Comparison of ENCODE assay signal across 9 cellular contexts in the genomic region with DNA sequence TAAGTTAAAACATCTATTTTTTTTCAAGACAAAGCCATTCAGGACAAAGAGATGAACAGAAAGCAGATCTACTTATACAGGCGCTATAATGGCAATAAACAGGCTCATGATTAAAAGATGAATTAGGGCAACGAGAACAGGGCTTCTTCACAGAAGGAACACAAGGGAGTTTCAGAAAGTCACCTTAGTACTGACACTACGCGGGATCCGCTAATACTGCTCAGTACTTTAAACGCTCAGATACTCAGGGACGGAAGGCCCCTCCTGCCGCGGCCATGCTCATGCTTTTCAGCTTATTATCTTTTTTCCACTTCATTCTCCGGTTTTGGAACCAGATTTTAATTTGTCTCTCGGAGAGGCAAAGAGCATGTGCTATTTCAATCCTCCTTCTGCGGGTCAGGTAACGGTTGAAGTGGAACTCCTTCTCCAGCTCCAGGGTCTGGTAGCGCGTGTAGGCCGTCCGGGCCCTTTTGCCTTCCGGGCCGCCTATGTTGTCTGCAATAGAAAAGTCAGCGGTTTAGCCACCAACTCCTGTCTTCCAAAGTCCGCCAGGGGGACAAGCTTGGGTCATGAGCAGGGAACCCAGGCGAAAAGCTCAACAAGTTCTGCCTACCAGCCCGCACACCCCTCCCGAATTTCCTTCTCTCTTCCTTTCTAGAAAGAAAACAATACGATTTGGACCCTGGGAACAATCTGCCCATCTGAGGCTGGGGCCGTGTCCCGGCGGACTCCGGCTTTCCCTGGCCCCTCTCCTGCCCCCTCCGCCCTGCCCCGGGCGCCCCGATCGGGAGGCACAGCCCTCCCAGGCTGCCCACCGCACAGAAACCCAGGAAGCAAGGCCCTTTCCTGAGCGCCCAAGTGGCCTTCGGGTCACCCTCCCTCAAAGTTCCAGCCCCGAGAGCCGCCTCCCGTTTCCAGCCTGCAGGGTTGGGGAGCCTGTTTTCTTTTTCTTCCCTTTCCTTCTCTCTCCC. TPM values are rescaled to one million over a fixed set of nuclear protein-coding genes. Genes with fewer than 3 reads are reported as not detected.
A peak's percentile ranks its signal among the peaks of the same experiment; 100 is the strongest.
DNase-seq lines count a peak whose midpoint lies in the region; ATAC-seq and TF ChIP-seq lines count a peak whose summit lies in the region.
"Had no signal": no experiment of that assay in that cellular context is flagged by ENCODE, and none has a peak within 500 bp of the region (broad histone marks: within the 10 kb centered on the region; RNA-seq: fewer than 3 reads in every experiment).

No MANE protein-coding gene starts in this region.

- peaks cover 11% of the 10 kb centered on the region for H3K36me3 Mint-ChIP-seq in Caco-2 (ENCODE audit: insufficient read depth, unreplicated experiment)
- H3K36me3 Mint-ChIP-seq in osteocyte (ENCODE audit: unreplicated experiment) = no peaks in the 10 kb centered on the region
- no peaks in the 10 kb centered on the region for H3K36me3 Mint-ChIP-seq in activated CD4-positive, alpha-beta T cell treated with anti-CD3 and anti-CD28 coated beads, Interleukin-2, amount 10 ng/mL, durations not matched to agents 7 days and 5 days (ENCODE audit: low read depth)

- H3K27me3 Mint-ChIP-seq in Caco-2 (ENCODE audit: insufficient read depth, unreplicated experiment) (no peaks in the 10 kb centered on the region), osteocyte (ENCODE audit: unreplicated experiment) (peaks cover 90% of the 10 kb centered on the region)
- H3K27me3 Mint-ChIP-seq in activated CD4-positive, alpha-beta T cell treated with anti-CD3 and anti-CD28 coated beads, Interleukin-2, amount 10 ng/mL, durations not matched to agents 7 days and 5 days = peaks cover 32% of the 10 kb centered on the region

- H3K4me1 Mint-ChIP-seq in Caco-2 (ENCODE audit: low read depth, unreplicated experiment) (no peaks in the 10 kb centered on the region), osteocyte (ENCODE audit: unreplicated experiment) (peaks cover 8% of the 10 kb centered on the region)
- no peaks in the 10 kb centered on the region for H3K4me1 Mint-ChIP-seq in activated CD4-positive, alpha-beta T cell treated with anti-CD3 and anti-CD28 coated beads, Interleukin-2, amount 10 ng/mL, durations not matched to agents 7 days and 5 days

- H3K4me3 Mint-ChIP-seq in Caco-2 (ENCODE audit: unreplicated experiment) = peak overlapping the region; percentile 78
- H3K4me3 Mint-ChIP-seq in osteocyte (ENCODE audit: unreplicated experiment) = peak overlapping the region; percentile 14
- no peak overlapping the region for H3K4me3 Mint-ChIP-seq in activated CD4-positive, alpha-beta T cell treated with anti-CD3 and anti-CD28 coated beads, Interleukin-2, amount 10 ng/mL, durations not matched to agents 7 days and 5 days

- H3K4me3 ChIP-seq in Caco-2 (ENCODE audit: low read depth, low read length) (peak overlapping the region; percentile 57), RWPE2 (ENCODE audit: severe bottlenecking) (peak overlapping the region; percentile 64)

- no peaks in the 10 kb centered on the region for H3K27me3 ChIP-seq in Caco-2 (replicated peaks; ENCODE audit: control insufficient read depth, insufficient read depth, low read length)
- H3K27me3 ChIP-seq in RWPE2 (ENCODE audit: insufficient read depth, poor library complexity, severe bottlenecking) = no peaks in the 10 kb centered on the region

- DNase-seq in Caco-2 (peak in 1 of 2 experiments; percentile 26), RWPE2 (ENCODE audit: low spot score) (no peak), glomerular visceral epithelial cell (ENCODE audit: extremely low spot score) (peak; percentile 64), osteocyte (ENCODE audit: extremely low spot score, unreplicated experiment) (no peak), hippocampal formation (lab: John Stamatoyannopoulos, UW) (no peak)
- DNase-seq in stimulated activated naive CD4-positive, alpha-beta T cell treated with Interleukin-2 at 50 U/mL for 16 hours (lab: John Stamatoyannopoulos, UW) = no peak
- DNase-seq in activated CD4-positive, alpha-beta T cell treated with anti-CD3 and anti-CD28 coated beads, Interleukin-2, amount 10 ng/mL, durations not matched to agents 7 days and 5 days = no peak

- TF ChIP-seq CTCF in Caco-2 (IDR thresholded peaks at IDR 0.05; ENCODE audit: insufficient read depth in 1 of 2, low read depth in 1 of 2, low read length in 1 of 2, severe bottlenecking in 1 of 2, unreplicated experiment in 1 of 2) = no peak
- TF ChIP-seq CTCF in RWPE2 (IDR thresholded peaks at IDR 0.05; ENCODE audit: poor library complexity, severe bottlenecking) = peak; percentile 12
- TF ChIP-seq CTCF in osteocyte (IDR thresholded peaks at IDR 0.05) = no peak

- CTCF ChIA-PET in Caco-2 (lab: Charles Lee) = interaction anchor here (0.6 to 1.3 kb wide), 4 partner anchors 15 to 288 kb away, joined by 3 to 4 read pairs (median 3); partner anchors contain the start of gene HOXA7
- CTCF ChIA-PET in activated CD4-positive, alpha-beta T cell treated with anti-CD3 and anti-CD28 coated beads, Interleukin-2, amount 10 ng/mL, durations not matched to agents 7 days and 5 days (lab: Charles Lee) = interaction anchor here (0.7 kb wide), 1 partner anchor 41 kb away, joined by 4 read pairs; no protein-coding TSS in a partner anchor

- ATAC-seq in RWPE2 (ENCODE audit: low read depth) (no peak), GM21529 (IDR thresholded peaks at IDR 0.05; ENCODE audit: unreplicated experiment) (no peak)

- H3K27ac Mint-ChIP-seq in Caco-2 (ENCODE audit: unreplicated experiment) = peak overlapping the region; percentile 13
- H3K27ac Mint-ChIP-seq in osteocyte (ENCODE audit: unreplicated experiment) = no peak overlapping the region
- no peak overlapping the region for H3K27ac Mint-ChIP-seq in activated CD4-positive, alpha-beta T cell treated with anti-CD3 and anti-CD28 coated beads, Interleukin-2, amount 10 ng/mL, durations not matched to agents 7 days and 5 days

- intact Hi-C loops in Caco-2 (cut with micrococcal nuclease; ENCODE audit: unreplicated experiment) = no loop called here

- H3K9me3 Mint-ChIP-seq in Caco-2 (ENCODE audit: unreplicated experiment) (no peaks in the 10 kb centered on the region), osteocyte (ENCODE audit: unreplicated experiment) (no peaks in the 10 kb centered on the region)
- no peaks in the 10 kb centered on the region for H3K9me3 Mint-ChIP-seq in activated CD4-positive, alpha-beta T cell treated with anti-CD3 and anti-CD28 coated beads, Interleukin-2, amount 10 ng/mL, durations not matched to agents 7 days and 5 days

- H3K4me1 ChIP-seq in Caco-2 = no peaks in the 10 kb centered on the region
- peaks cover 3% of the 10 kb centered on the region for H3K4me1 ChIP-seq in RWPE2 (ENCODE audit: insufficient read depth, poor library complexity, severe bottlenecking)

- POLR2A ChIA-PET in Caco-2 (lab: Charles Lee) = no interaction called here
- POLR2A ChIA-PET in activated CD4-positive, alpha-beta T cell treated with anti-CD3 and anti-CD28 coated beads, Interleukin-2, amount 10 ng/mL, durations not matched to agents 7 days and 5 days (lab: Charles Lee) = no interaction called here

- H3K36me3 ChIP-seq in Caco-2 (ENCODE audit: control insufficient read depth, insufficient read depth, low read length) (no peaks in the 10 kb centered on the region; the same call in 1 of the 2 replicates), RWPE2 (ENCODE audit: low read depth) (peaks cover 3% of the 10 kb centered on the region; the same call in 1 of the 2 replicates)

- peak overlapping the region; percentile 85 for H3K27ac ChIP-seq in RWPE2 (ENCODE audit: poor library complexity, severe bottlenecking)

- BruUV-seq in Caco-2 (replicated peaks; lab: Mats Ljungman, UMichigan) = no TSS peak

- H3K9me3 ChIP-seq in Caco-2 (no peaks in the 10 kb centered on the region), RWPE2 (ENCODE audit: severe bottlenecking) (no peaks in the 10 kb centered on the region)

RNA-seq across cellular contexts. Expression of gene HOXA5, which starts 1.6 kb away (rescaled TPM):
- total RNA-seq in Caco-2 (2022) (4.3 and 4.9 TPM in 2 replicates), osteocyte (not detected in 2 replicates)
- total RNA-seq in activated CD4-positive, alpha-beta T cell treated with anti-CD3 and anti-CD28 coated beads, Interleukin-2, amount 10 ng/mL, durations not matched to agents 7 days and 5 days = not detected
- total RNA-seq: cerebellum had no signal

RNA-seq across cellular contexts. Expression of gene HOXA6, which starts 5.7 kb away (rescaled TPM):
- total RNA-seq in Caco-2 (2022) (5.6 and 8.1 TPM in 2 replicates), osteocyte (not detected in 2 replicates)
- total RNA-seq in activated CD4-positive, alpha-beta T cell treated with anti-CD3 and anti-CD28 coated beads, Interleukin-2, amount 10 ng/mL, durations not matched to agents 7 days and 5 days = not detected
- total RNA-seq: cerebellum had no signal

RNA-seq across cellular contexts. Expression of gene HOXA3, which starts 10.5 kb away (rescaled TPM):
- 19.9 and 22.6 TPM in 2 replicates for total RNA-seq in Caco-2 (2022)
- not detected in 2 replicates for total RNA-seq in osteocyte
- total RNA-seq in activated CD4-positive, alpha-beta T cell treated with anti-CD3 and anti-CD28 coated beads, Interleukin-2, amount 10 ng/mL, durations not matched to agents 7 days and 5 days = not detected
- total RNA-seq: cerebellum had no signal

RNA-seq across cellular contexts. Expression of gene HOXA4, which starts 11.3 kb away (rescaled TPM):
- total RNA-seq in Caco-2 (2022) (4.8 and 5.5 TPM in 2 replicates), osteocyte (not detected in 2 replicates)
- under 1 TPM in 1 of 2 experiments, not detected in 1; 0.25 TPM for total RNA-seq in activated CD4-positive, alpha-beta T cell treated with anti-CD3 and anti-CD28 coated beads, Interleukin-2, amount 10 ng/mL, durations not matched to agents 7 days and 5 days
- total RNA-seq: cerebellum had no signal

RNA-seq across cellular contexts. Expression of gene HOXA7, which starts 14.6 kb away (rescaled TPM):
- 19.7 and 19.9 TPM in 2 replicates for total RNA-seq in Caco-2 (2022)
- total RNA-seq in osteocyte = not detected in 2 replicates
- not detected for total RNA-seq in activated CD4-positive, alpha-beta T cell treated with anti-CD3 and anti-CD28 coated beads, Interleukin-2, amount 10 ng/mL, durations not matched to agents 7 days and 5 days
- total RNA-seq: cerebellum had no signal

Comparison
In these comparisons a context has a peak if more than half of its experiments do, and no peak if none do; other contexts are left out.
1. RNA of gene HOXA3, which starts 10.5 kb away (total RNA-seq): 19.9 to 22.6 TPM in Caco-2; not detected in osteocyte and not detected in activated CD4-positive, alpha-beta T cell treated with anti-CD3 and anti-CD28 coated beads, Interleukin-2, amount 10 ng/mL, durations not matched to agents 7 days and 5 days; every median in the first group is over 10 times any median in the second.